In genomic region chr11:91459840-91460239, GRCh38 we compare ENCODE assay signal across 12 cellular contexts.
A peak's percentile ranks its signal among the peaks of the same experiment; 100 is the strongest.
DNase-seq lines count a peak whose midpoint lies in the region; ATAC-seq lines count a peak whose summit lies in the region.
"Had no signal": no experiment of that assay in that cellular context is flagged by ENCODE, and none has a peak within 500 bp of the region (broad histone marks: within the 10 kb centered on the region; RNA-seq: fewer than 3 reads in every experiment).

No MANE protein-coding gene starts in this region.

- peak; percentile 18 for DNase-seq in DMS53 (lab: John Stamatoyannopoulos, UW)
- DNase-seq in DMS53 treated with DMSO at 0.1 percent for 48 hours (lab: John Stamatoyannopoulos, UW; ENCODE audit: unreplicated experiment): no peak
- DNase-seq in HT1080 (ENCODE audit: low read depth): peak; percentile 23
- peak; percentile 29 for DNase-seq in RKO (ENCODE audit: low spot score)
- DNase-seq in activated T-cell treated with anti-CD3 and anti-CD28 coated beads for 4 hours: no peak
- no peak for DNase-seq in left lobe of liver (ENCODE audit: low spot score)
- DNase-seq: CD4-positive, alpha-beta memory T cell; DMS153; DND-41; EL; GM23248 had no signal

- ATAC-seq in left lobe of liver: no peak
- no peak for ATAC-seq in HG03469 (IDR thresholded peaks at IDR 0.05; ENCODE audit: unreplicated experiment)

Comparison
In these comparisons a context has a peak if more than half of its experiments do, and no peak if none do; other contexts are left out.
1. DNase-seq: peak in DMS53 (single experiment), HT1080 (single experiment) and RKO (single experiment); none in DMS53 treated with DMSO at 0.1 percent for 48 hours (single experiment), activated T-cell treated with anti-CD3 and anti-CD28 coated beads for 4 hours (single experiment) and left lobe of liver (single experiment).